In the genomic region with DNA sequence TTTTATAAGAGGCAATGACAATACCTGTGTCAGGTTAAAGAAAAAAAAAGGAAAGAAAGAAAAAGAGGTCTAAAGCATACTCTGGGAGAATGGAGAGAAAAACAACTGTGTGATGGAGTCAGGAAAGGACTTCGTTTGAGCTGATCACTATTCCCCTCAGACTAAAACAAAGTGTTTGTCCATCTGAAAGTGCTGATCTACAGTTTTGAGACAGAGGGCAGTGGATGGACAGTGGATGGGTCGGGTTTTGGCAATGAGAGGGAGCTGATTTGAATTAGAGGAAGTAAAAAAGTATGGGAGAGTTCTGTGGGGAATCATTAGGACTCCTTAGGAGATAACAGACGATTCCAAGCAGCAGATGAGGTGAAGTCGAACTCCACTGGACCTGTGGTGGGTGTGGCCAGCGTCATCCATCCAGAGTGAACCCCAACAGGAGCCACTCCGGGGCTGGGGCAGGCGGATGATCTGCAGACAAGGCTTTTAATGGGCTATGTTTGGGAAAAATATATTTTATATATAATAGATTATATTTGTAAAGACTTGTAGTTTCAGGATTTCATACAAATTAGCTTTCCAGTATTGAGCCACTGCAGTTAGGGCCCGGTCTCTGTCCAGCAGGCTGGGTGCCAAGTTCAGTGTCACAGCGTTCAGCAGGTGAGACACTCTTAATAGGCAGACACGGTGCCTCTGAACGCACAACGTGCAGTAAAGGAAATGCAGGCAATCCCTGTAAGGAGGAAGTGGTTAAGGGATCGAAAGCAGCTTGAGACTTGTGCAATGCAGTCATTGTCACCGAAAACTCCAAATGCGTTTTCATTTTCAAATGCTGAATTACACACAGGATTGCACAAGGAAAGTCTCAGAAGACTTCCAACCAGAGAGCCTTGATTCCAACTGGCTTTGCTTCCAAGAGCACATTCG, we compare ENCODE assay signal across 8 cellular contexts.
DNase-seq lines count a peak whose midpoint lies in the region; ATAC-seq and TF ChIP-seq lines count a peak whose summit lies in the region.

No MANE protein-coding gene starts in this region.

- H3K36me3 Mint-ChIP-seq in T-cell (no peaks in the 10 kb centered on the region), endodermal cell (ENCODE audit: low read depth) (no peaks in the 10 kb centered on the region)
- no peaks in the 10 kb centered on the region for H3K36me3 Mint-ChIP-seq in dendritic cell treated with granulocyte-macrophage colony-stimulating factor and Interleukin-4, amounts not matched to agents 40 ng/mL and 50 ng/mL, for 4 days (ENCODE audit: low read depth)

- no peaks in the 10 kb centered on the region for H3K4me1 ChIP-seq in endodermal cell (ENCODE audit: control insufficient read depth, insufficient read depth, low read length)

- 89 to 91% methylated on average over 7 to 15 of the region's 16 CpGs for WGBS in endodermal cell (ENCODE audit: insufficient coverage in 1 of 2, insufficient read length in 1 of 2), 2 experiments

- H3K4me3 Mint-ChIP-seq in T-cell, result peak overlapping the region; percentile 65 to 71 (median 70)
- H3K4me3 Mint-ChIP-seq in dendritic cell treated with granulocyte-macrophage colony-stimulating factor and Interleukin-4, amounts not matched to agents 40 ng/mL and 50 ng/mL, for 4 days, result peak overlapping the region; percentile 65
- no peak overlapping the region for H3K4me3 Mint-ChIP-seq in endodermal cell

- H3K27me3 ChIP-seq in HL-60 (ENCODE audit: insufficient read depth, poor library complexity, severe bottlenecking) (no peaks in the 10 kb centered on the region), endodermal cell (ENCODE audit: control insufficient read depth, insufficient read depth, low read length, poor library complexity, severe bottlenecking) (no peaks in the 10 kb centered on the region)

- intact Hi-C loops in dendritic cell treated with granulocyte-macrophage colony-stimulating factor and Interleukin-4, amounts not matched to agents 40 ng/mL and 50 ng/mL, for 4 days (cut with micrococcal nuclease), result loop anchor here (1.0 kb wide), 1 partner anchor 62 kb away; a partner anchor contains a TSS

- ATAC-seq in GM21423 (IDR thresholded peaks at IDR 0.05; ENCODE audit: unreplicated experiment), result peak; percentile 99
- peak; percentile 75 to 94 (median 86) for ATAC-seq in T-cell (replicated peaks in 1 of 4)
- peak; percentile 51 for ATAC-seq in omental fat pad (ENCODE audit: low FRiP score)

- H3K27me3 Mint-ChIP-seq in T-cell, result no peaks in the 10 kb centered on the region
- H3K27me3 Mint-ChIP-seq in dendritic cell treated with granulocyte-macrophage colony-stimulating factor and Interleukin-4, amounts not matched to agents 40 ng/mL and 50 ng/mL, for 4 days, result no peaks in the 10 kb centered on the region
- H3K27me3 Mint-ChIP-seq in endodermal cell (ENCODE audit: insufficient read depth), result no peaks in the 10 kb centered on the region

- H3K4me1 Mint-ChIP-seq in T-cell (peaks cover 48 to 51% (median 50%) of the 10 kb centered on the region in 3 donors), endodermal cell (no peaks in the 10 kb centered on the region)
- H3K4me1 Mint-ChIP-seq in dendritic cell treated with granulocyte-macrophage colony-stimulating factor and Interleukin-4, amounts not matched to agents 40 ng/mL and 50 ng/mL, for 4 days (ENCODE audit: low read depth), result peaks cover 29% of the 10 kb centered on the region

- TF ChIP-seq CTCF in HL-60 (IDR thresholded peaks at IDR 0.05; ENCODE audit: insufficient read depth, low read length) (no peak), omental fat pad (IDR thresholded peaks at IDR 0.05) (no peak), endodermal cell (conservative IDR thresholded peaks at IDR 0.05) (no peak)

- H3K9me3 Mint-ChIP-seq in T-cell (no peaks in the 10 kb centered on the region), endodermal cell (no peaks in the 10 kb centered on the region)
- H3K9me3 Mint-ChIP-seq in dendritic cell treated with granulocyte-macrophage colony-stimulating factor and Interleukin-4, amounts not matched to agents 40 ng/mL and 50 ng/mL, for 4 days, result no peaks in the 10 kb centered on the region

- no peaks in the 10 kb centered on the region for H3K36me3 ChIP-seq in endodermal cell (ENCODE audit: control insufficient read depth, insufficient read depth, low read length)

- CTCF ChIA-PET in T-cell (lab: Charles Lee), result no interaction called here

- H3K9ac ChIP-seq in endodermal cell (ENCODE audit: extremely low read depth, low read length, poor library complexity, severe bottlenecking), result no peak overlapping the region

- no peaks in the 10 kb centered on the region for H3K9me3 ChIP-seq in endodermal cell (ENCODE audit: control insufficient read depth, low read length)

- no peak overlapping the region for H3K4me3 ChIP-seq in HL-60 (replicated peaks; ENCODE audit: insufficient read depth, low read length)
- H3K4me3 ChIP-seq in endodermal cell (ENCODE audit: low read length), result no peak overlapping the region

- H3K27ac ChIP-seq in HL-60 (replicated peaks) (peak overlapping the region; percentile 63), endodermal cell (ENCODE audit: low read depth, low read length) (no peak overlapping the region)

- POLR2A ChIA-PET in T-cell (lab: Charles Lee), result no interaction called here

- DNase-seq in GM03348 (ENCODE audit: low spot score), result peak; percentile 59
- DNase-seq in HL-60 (ENCODE audit: low read depth in 1 of 2, low spot score in 1 of 2), result peak; percentile 79 to 93
- DNase-seq in T-cell, result peak in 29 of 34 experiments; percentile 1 to 49 (median 15)
- no peak for DNase-seq in omental fat pad (ENCODE audit: low spot score)
- no peak for DNase-seq in NCI-H187 treated with DMSO at 0.1 percent for 48 hours (lab: John Stamatoyannopoulos, UW)
- DNase-seq in endodermal cell, result no peak

- H3K27ac Mint-ChIP-seq in T-cell (peak overlapping the region in 1 of 2 donors; percentile 71), endodermal cell (no peak overlapping the region)
- H3K27ac Mint-ChIP-seq in dendritic cell treated with granulocyte-macrophage colony-stimulating factor and Interleukin-4, amounts not matched to agents 40 ng/mL and 50 ng/mL, for 4 days, result peak overlapping the region; percentile 54

Comparison
In these comparisons a context has a peak if more than half of its experiments do, and no peak if none do; other contexts are left out.
1. DNase-seq: peak in GM03348 (single experiment), HL-60 (2 of 2) and T-cell (29 of 34); none in omental fat pad (single experiment), NCI-H187 treated with DMSO at 0.1 percent for 48 hours (single experiment) and endodermal cell (single experiment).
2. Peak in every context shown above with its lines, with median percentiles within 50 percentile points of each other: ATAC-seq.